In the genomic region with DNA sequence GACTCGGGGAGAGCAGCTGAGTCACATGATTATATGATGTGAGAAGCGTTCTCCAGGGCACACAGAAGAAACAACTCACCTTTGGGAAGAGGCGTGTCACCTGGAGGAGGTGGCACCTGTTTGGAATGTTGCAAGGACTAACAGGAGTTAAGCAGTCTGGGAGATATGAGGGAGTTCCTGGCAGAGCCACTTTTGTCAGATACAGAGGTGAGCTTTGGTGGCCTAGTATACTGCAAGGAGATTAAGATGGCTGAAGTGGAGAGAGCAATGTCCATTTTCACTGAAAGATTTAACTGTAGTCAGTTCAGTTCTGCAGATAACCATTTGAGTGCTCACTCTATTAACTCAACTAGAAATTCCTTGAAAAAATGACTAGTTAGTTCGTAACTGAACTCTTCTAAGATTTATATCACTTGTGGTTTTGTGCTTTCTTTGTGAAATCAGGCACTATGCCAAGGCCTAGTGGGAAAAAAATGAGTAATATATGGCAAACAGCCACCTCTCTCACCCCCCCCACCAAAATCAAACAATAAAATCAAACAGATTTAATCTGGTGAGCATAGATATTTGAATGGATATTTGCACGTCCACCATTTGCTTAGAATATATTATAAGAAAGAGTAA, we compare ENCODE assay signal across 12 cellular contexts.
DNase-seq lines count a peak whose midpoint lies in the region; ATAC-seq and TF ChIP-seq lines count a peak whose summit lies in the region.
"Had no signal": no experiment of that assay in that cellular context is flagged by ENCODE, and none has a peak within 500 bp of the region (broad histone marks: within the 10 kb centered on the region; RNA-seq: fewer than 3 reads in every experiment).

No MANE protein-coding gene starts in this region.

- no peaks in the 10 kb centered on the region for H3F3A ChIP-seq in smooth muscle cell (ENCODE audit: low read depth)

- DNase-seq in COLO668 (lab: John Stamatoyannopoulos, UW; ENCODE audit: unreplicated experiment) (peak; percentile 2), HT1080 (ENCODE audit: low read depth) (peak; percentile 67), lung (ENCODE audit: low spot score) (peak; percentile 58), smooth muscle cell (lab: John Stamatoyannopoulos, UW; ENCODE audit: unreplicated experiment) (no peak), mesendoderm (no peak)
- DNase-seq in stimulated activated CD8-positive, alpha-beta memory T cell treated with anti-CD3 and anti-CD28 coated beads, Interleukin-4, amount 100 ng/mL, for 48 hours: no peak
- DNase-seq: naive B cell; stimulated activated naive B cell treated with anti-CD40 and anti-IgM and Interleukin-4, amounts not matched to agents 10 μg/mL and 1 μg/mL and 100 μg/mL, for 72 hours had no signal

- ATAC-seq in lung (ENCODE audit: insufficient read depth, low FRiP score): peak; percentile 73
- no peak for ATAC-seq in HG03108 (IDR thresholded peaks at IDR 0.05; ENCODE audit: unreplicated experiment)
- ATAC-seq: GM12878; stimulated activated naive B cell treated with anti-CD40 and anti-IgM and Interleukin-4, amounts not matched to agents 10 μg/mL and 1 μg/mL and 100 μg/mL, for 72 hours had no signal

- H3K27ac Mint-ChIP-seq in activated naive CD8-positive, alpha-beta T cell: peak overlapping the region; percentile 1
- H3K27ac Mint-ChIP-seq: naive B cell; stimulated activated naive B cell treated with anti-CD40 and anti-IgM and Interleukin-4, amounts not matched to agents 10 μg/mL and 1 μg/mL and 100 μg/mL, for 72 hours had no signal

- H3K4me1 ChIP-seq in lung (ENCODE audit: control insufficient read depth in 2 of 2, insufficient read depth in 2 of 2, low read length in 2 of 2) (peaks cover 0 to 8% of the 10 kb centered on the region in 2 donors), smooth muscle cell (ENCODE audit: low read depth) (no peaks in the 10 kb centered on the region), mesendoderm (ENCODE audit: control insufficient read depth, low read depth, low read length) (no peaks in the 10 kb centered on the region)
- H3K4me1 ChIP-seq: ascending aorta had no signal

- WGBS in lung, 2 donors: 29 to 33% methylated on average over 5 of the region's 5 CpGs
- WGBS in smooth muscle cell (ENCODE audit: low lambda C conversion rate): 81% methylated on average over 5 of the region's 5 CpGs
- WGBS in mesendoderm (ENCODE audit: extremely low coverage, insufficient coverage, low lambda C conversion rate): no CpG with 5 or more reads among the region's 5 CpGs

- H3K4me2 ChIP-seq in smooth muscle cell: no peak overlapping the region
- no peak overlapping the region for H3K4me2 ChIP-seq in mesendoderm (ENCODE audit: low read length)

- H3K36me3 Mint-ChIP-seq in activated naive CD8-positive, alpha-beta T cell: peaks cover 7% of the 10 kb centered on the region
- H3K36me3 Mint-ChIP-seq: naive B cell; stimulated activated naive B cell treated with anti-CD40 and anti-IgM and Interleukin-4, amounts not matched to agents 10 μg/mL and 1 μg/mL and 100 μg/mL, for 72 hours had no signal

- no peak overlapping the region for H4K8ac ChIP-seq in mesendoderm (ENCODE audit: low read depth, low read length)

- no peak overlapping the region for H2AK5ac ChIP-seq in mesendoderm (ENCODE audit: low read length)

- H4K5ac ChIP-seq in mesendoderm (ENCODE audit: low read length): no peak overlapping the region

- H3K79me1 ChIP-seq in mesendoderm (ENCODE audit: low read length): no peaks in the 10 kb centered on the region

- H2BK120ac ChIP-seq in mesendoderm (ENCODE audit: low read depth, low read length): no peak overlapping the region

- TF ChIP-seq CTCF in lung (IDR thresholded peaks at IDR 0.05; ENCODE audit: control extremely low read depth, extremely low read depth): no peak
- no peak for TF ChIP-seq CTCF in smooth muscle cell (IDR thresholded peaks at IDR 0.05; ENCODE audit: borderline replicate concordance, insufficient read depth, poor library complexity, severe bottlenecking)

- H3K9me3 ChIP-seq in lung (ENCODE audit: control insufficient read depth in 2 of 2, insufficient read depth in 1 of 2, low read length in 1 of 2): no peaks in the 10 kb centered on the region
- H3K9me3 ChIP-seq in smooth muscle cell (replicated peaks; ENCODE audit: low read depth): no peaks in the 10 kb centered on the region
- H3K9me3 ChIP-seq: ascending aorta had no signal

- no peak overlapping the region for H2AFZ ChIP-seq in smooth muscle cell (ENCODE audit: low read depth)

- H3K27me3 ChIP-seq in lung (ENCODE audit: control insufficient read depth, insufficient read depth): no peaks in the 10 kb centered on the region
- H3K27me3 ChIP-seq in smooth muscle cell (ENCODE audit: low read depth): no peaks in the 10 kb centered on the region
- no peaks in the 10 kb centered on the region for H3K27me3 ChIP-seq in mesendoderm (ENCODE audit: insufficient read depth, low read length, poor library complexity)
- H3K27me3 ChIP-seq: ascending aorta had no signal

- H3K4me3 ChIP-seq in lung (no peak overlapping the region), smooth muscle cell (no peak overlapping the region), mesendoderm (ENCODE audit: low read length) (no peak overlapping the region)
- H3K4me3 ChIP-seq: ascending aorta, GM12878 had no signal

- H2BK5ac ChIP-seq in mesendoderm (ENCODE audit: low read length): no peak overlapping the region

- no peaks in the 10 kb centered on the region for H3K9me3 Mint-ChIP-seq in activated naive CD8-positive, alpha-beta T cell (ENCODE audit: low read depth)
- H3K9me3 Mint-ChIP-seq: naive B cell; stimulated activated naive B cell treated with anti-CD40 and anti-IgM and Interleukin-4, amounts not matched to agents 10 μg/mL and 1 μg/mL and 100 μg/mL, for 72 hours had no signal

- no peak overlapping the region for H2BK15ac ChIP-seq in mesendoderm (replicated peaks; ENCODE audit: low read depth)

- H3K9ac ChIP-seq in smooth muscle cell (ENCODE audit: low read depth) (no peak overlapping the region), mesendoderm (ENCODE audit: low read length) (no peak overlapping the region)

- H3K23ac ChIP-seq in mesendoderm (ENCODE audit: low read length): no peak overlapping the region

- peak overlapping the region in 1 of 2 donors; percentile 70 for H3K27ac ChIP-seq in lung (ENCODE audit: low read depth in 1 of 2, low read length in 1 of 2)
- H3K27ac ChIP-seq in smooth muscle cell (ENCODE audit: low read depth): no peak overlapping the region
- no peak overlapping the region for H3K27ac ChIP-seq in mesendoderm (ENCODE audit: low read depth, low read length)
- H3K27ac ChIP-seq: ascending aorta had no signal

- H3K4me1 Mint-ChIP-seq in activated naive CD8-positive, alpha-beta T cell (ENCODE audit: low read depth): peaks cover 15% of the 10 kb centered on the region
- H3K4me1 Mint-ChIP-seq: naive B cell; stimulated activated naive B cell treated with anti-CD40 and anti-IgM and Interleukin-4, amounts not matched to agents 10 μg/mL and 1 μg/mL and 100 μg/mL, for 72 hours had no signal

- H3K4me3 Mint-ChIP-seq in activated naive CD8-positive, alpha-beta T cell: no peak overlapping the region
- H3K4me3 Mint-ChIP-seq: naive B cell; stimulated activated naive B cell treated with anti-CD40 and anti-IgM and Interleukin-4, amounts not matched to agents 10 μg/mL and 1 μg/mL and 100 μg/mL, for 72 hours had no signal

- H3K56ac ChIP-seq in mesendoderm (ENCODE audit: low read length): no peak overlapping the region

- H3K27me3 Mint-ChIP-seq in activated naive CD8-positive, alpha-beta T cell: no peaks in the 10 kb centered on the region
- H3K27me3 Mint-ChIP-seq: naive B cell; stimulated activated naive B cell treated with anti-CD40 and anti-IgM and Interleukin-4, amounts not matched to agents 10 μg/mL and 1 μg/mL and 100 μg/mL, for 72 hours had no signal

- no peak overlapping the region for H3K18ac ChIP-seq in mesendoderm (ENCODE audit: low read length)

- H3K36me3 ChIP-seq in lung (ENCODE audit: control insufficient read depth in 2 of 2, insufficient read depth in 2 of 2, low read length in 2 of 2) (peaks cover 4 to 9% of the 10 kb centered on the region in 2 donors), smooth muscle cell (ENCODE audit: low read depth) (peaks cover 3% of the 10 kb centered on the region), mesendoderm (ENCODE audit: control insufficient read depth, insufficient read depth, low read length) (no peaks in the 10 kb centered on the region)

- H3K4ac ChIP-seq in mesendoderm (ENCODE audit: low read depth, low read length): no peak overlapping the region

- H3K79me2 ChIP-seq in smooth muscle cell (ENCODE audit: low read depth) (no peaks in the 10 kb centered on the region), mesendoderm (ENCODE audit: control insufficient read depth, insufficient read depth, low read length) (no peaks in the 10 kb centered on the region)

- no peaks in the 10 kb centered on the region for H4K20me1 ChIP-seq in smooth muscle cell (ENCODE audit: low read depth)

Comparison
In these comparisons a context has a peak if more than half of its experiments do, and no peak if none do; other contexts are left out.
1. DNase-seq: peak in COLO668 (single experiment), HT1080 (single experiment) and lung (single experiment); none in stimulated activated CD8-positive, alpha-beta memory T cell treated with anti-CD3 and anti-CD28 coated beads, Interleukin-4, amount 100 ng/mL, for 48 hours (single experiment), smooth muscle cell (single experiment) and mesendoderm (single experiment).